8 cellular contexts compared by ENCODE assay signal in the genomic region with DNA sequence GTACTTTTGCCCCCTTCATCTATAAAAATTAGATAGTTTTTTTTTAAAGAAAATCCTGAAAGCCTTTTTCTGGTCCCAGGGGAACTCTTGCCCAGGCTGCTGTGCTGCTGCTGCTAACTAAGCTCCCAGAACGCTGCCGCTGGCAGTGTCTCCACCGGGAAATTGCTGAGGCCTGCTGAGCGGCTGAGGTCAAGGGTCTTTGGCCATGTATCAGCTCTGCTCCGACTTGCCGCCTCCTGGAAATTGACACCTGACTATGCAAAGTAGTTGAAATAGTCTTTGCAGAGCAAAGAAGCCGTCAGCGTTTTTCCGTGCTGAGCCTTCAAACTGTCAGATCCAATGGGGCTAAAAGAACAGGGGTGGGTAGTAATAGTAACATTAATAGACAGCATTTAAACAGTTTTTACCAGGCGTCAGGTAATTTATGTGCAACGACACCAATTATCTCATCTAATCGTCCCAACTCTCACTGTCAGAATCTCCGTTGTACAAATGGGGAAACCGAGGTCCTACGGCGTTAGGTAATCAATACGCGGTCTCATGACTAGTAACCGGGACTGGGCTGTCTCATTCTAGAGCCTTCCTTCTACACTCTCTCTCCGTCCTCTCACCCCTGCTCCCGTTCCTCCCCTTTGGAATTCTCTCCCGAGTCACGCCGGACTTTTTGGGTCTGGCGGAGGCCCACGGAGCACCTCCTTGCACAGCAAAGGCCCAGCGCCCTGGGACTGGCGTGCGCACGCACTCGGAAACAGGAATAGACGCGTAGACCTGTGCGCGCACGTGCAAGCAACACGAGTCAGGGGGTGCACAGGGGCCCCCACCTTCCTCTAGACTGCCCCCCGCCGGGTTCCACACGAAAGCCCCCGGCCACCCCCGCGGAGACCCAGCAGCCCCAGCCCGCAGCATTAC. TPM values are rescaled to one million over a fixed set of nuclear protein-coding genes. Genes with fewer than 3 reads are reported as not detected.
A peak's percentile ranks its signal among the peaks of the same experiment; 100 is the strongest.
DNase-seq lines count a peak whose midpoint lies in the region; ATAC-seq and TF ChIP-seq lines count a peak whose summit lies in the region.

No MANE protein-coding gene starts in this region.

- TF ChIP-seq CTCF in Calu3 (IDR thresholded peaks at IDR 0.05; ENCODE audit: unreplicated experiment) (no peak), choroid plexus epithelial cell (conservative IDR thresholded peaks at IDR 0.05; ENCODE audit: low read depth, low read length) (no peak), GM13976 (IDR thresholded peaks at IDR 0.05; ENCODE audit: borderline replicate concordance, control extremely low read depth, extremely low read depth, insufficient read depth, missing control alignments) (no peak)

- H3K27ac Mint-ChIP-seq in Calu3 (ENCODE audit: unreplicated experiment): no peak overlapping the region

- no peaks in the 10 kb centered on the region for H3K9me3 Mint-ChIP-seq in Calu3 (ENCODE audit: low read depth, unreplicated experiment)

- H3K36me3 Mint-ChIP-seq in Calu3 (ENCODE audit: insufficient read depth, unreplicated experiment): peaks cover 16% of the 10 kb centered on the region

- H3K4me3 ChIP-seq in choroid plexus epithelial cell (ENCODE audit: low read depth, low read length): peak overlapping the region; percentile 77

- peaks cover 15% of the 10 kb centered on the region for H3K4me1 Mint-ChIP-seq in Calu3 (ENCODE audit: low read depth, unreplicated experiment)

- H3K27me3 Mint-ChIP-seq in Calu3 (ENCODE audit: unreplicated experiment): no peaks in the 10 kb centered on the region

- ATAC-seq in GM19467 (IDR thresholded peaks at IDR 0.05; ENCODE audit: unreplicated experiment): peak; percentile 61
- peak; percentile 52 for ATAC-seq in HG03571 (IDR thresholded peaks at IDR 0.05; ENCODE audit: unreplicated experiment)
- peak; percentile 66 for ATAC-seq in left lobe of liver

- peak overlapping the region; percentile 81 for H3K4me3 Mint-ChIP-seq in Calu3 (ENCODE audit: low read depth, unreplicated experiment)

- peak; percentile 24 for DNase-seq in Calu3
- DNase-seq in UCSD-AML1 (lab: John Stamatoyannopoulos, UW; ENCODE audit: unreplicated experiment): peak; percentile 64
- DNase-seq in choroid plexus epithelial cell (ENCODE audit: low read depth): peak; percentile 56
- DNase-seq in left lobe of liver (ENCODE audit: low spot score): peak; percentile 91
- DNase-seq in stimulated activated CD4-positive, alpha-beta T cell treated with anti-CD3 and anti-CD28 coated beads, Interleukin-2, amount 100 ng/mL, for 24 hours: peak; percentile 67 to 71
- DNase-seq in GM13976 (ENCODE audit: low spot score): no peak

- CTCF ChIA-PET in Calu3 (lab: Charles Lee): interaction anchor here (0.7 kb wide), 1 partner anchor 204 kb away, joined by 3 read pairs; no protein-coding TSS in a partner anchor

- in situ Hi-C loops in GM13976 (cut with MboI; ENCODE audit: low sequenced_read_pairs, unreplicated experiment): no loop called here

- no TSS peak for BruUV-seq in Calu3 (replicated peaks; lab: Mats Ljungman, UMichigan)

- intact Hi-C loops in Calu3 (cut with micrococcal nuclease; ENCODE audit: unreplicated experiment): no loop called here

RNA-seq across cellular contexts. Expression of a gene that starts 0.6 kb away (rescaled TPM):
- total RNA-seq in Calu3 (2022): 24.8 and 25.8 TPM in 2 replicates
- 156 TPM for total RNA-seq in left lobe of liver

RNA-seq across cellular contexts. Expression of a gene that starts 3.7 kb away (rescaled TPM):
- total RNA-seq in Calu3 (2022) (not detected in 2 replicates), left lobe of liver (not detected)
